Comparison of ENCODE assay signal across 1 cellular context in the genomic region with DNA sequence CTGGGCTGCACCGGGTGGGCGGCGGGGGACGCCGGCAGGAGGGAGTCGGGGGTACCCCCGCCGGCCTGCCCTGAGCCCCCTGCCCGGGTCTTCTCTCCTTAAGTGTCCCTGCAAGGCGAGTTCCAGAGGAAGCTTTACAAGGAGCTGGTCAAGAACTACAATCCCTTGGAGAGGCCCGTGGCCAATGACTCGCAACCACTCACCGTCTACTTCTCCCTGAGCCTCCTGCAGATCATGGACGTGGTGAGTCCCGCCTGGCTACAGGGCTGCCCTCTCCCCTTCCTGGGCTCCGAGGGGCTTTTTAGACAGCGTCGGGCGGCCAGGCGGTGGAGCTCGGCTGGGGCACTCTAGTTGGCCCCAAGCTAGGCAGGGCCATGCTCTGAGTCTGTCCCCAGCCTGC.
TF ChIP-seq lines count a peak whose summit lies in the region.

No MANE protein-coding gene starts in this region.

TF ChIP-seq in H1, 55 proteins besides CTCF, POLR2A, EP300 and RAD21:
- TF ChIP-seq CHD7 (IDR thresholded peaks at IDR 0.05; ENCODE audit: insufficient replicate concordance, low read length): no peak
- TF ChIP-seq EZH2 (IDR thresholded peaks at IDR 0.05; ENCODE audit: low read depth, low read length, severe bottlenecking): no peak
- TF ChIP-seq POU5F1 (IDR thresholded peaks at IDR 0.05; ENCODE audit: low read depth, low read length): no peak
- TF ChIP-seq KDM1A (IDR thresholded peaks at IDR 0.05; ENCODE audit: borderline replicate concordance, low read length): no peak
- no peak for TF ChIP-seq YY1 (IDR thresholded peaks at IDR 0.05; ENCODE audit: low read depth, low read length)
- TF ChIP-seq FOSL1 (IDR thresholded peaks at IDR 0.05; ENCODE audit: insufficient read depth, low read depth, low read length): no peak
- TF ChIP-seq CHD2 (IDR thresholded peaks at IDR 0.05; ENCODE audit: low read length): no peak
- TF ChIP-seq, protein P1, sequence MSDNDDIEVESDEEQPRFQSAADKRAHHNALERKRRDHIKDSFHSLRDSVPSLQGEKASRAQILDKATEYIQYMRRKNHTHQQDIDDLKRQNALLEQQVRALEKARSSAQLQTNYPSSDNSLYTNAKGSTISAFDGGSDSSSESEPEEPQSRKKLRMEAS (IDR thresholded peaks at IDR 0.05): no peak
- TF ChIP-seq SUZ12 (IDR thresholded peaks at IDR 0.05; ENCODE audit: low read length): no peak
- TF ChIP-seq GTF2F1 (IDR thresholded peaks at IDR 0.05; ENCODE audit: borderline replicate concordance, low read depth, low read length): no peak
- TF ChIP-seq TAF7 (optimal IDR thresholded peaks at IDR 0.05; ENCODE audit: borderline replicate concordance, low read depth, low read length): no peak
- TF ChIP-seq ASH2L (IDR thresholded peaks at IDR 0.05; ENCODE audit: low read length): no peak
- TF ChIP-seq KDM5A (IDR thresholded peaks at IDR 0.05; ENCODE audit: low read length): no peak
- no peak for TF ChIP-seq MAFK (IDR thresholded peaks at IDR 0.05; ENCODE audit: low read depth, low read length)
- TF ChIP-seq NRF1 (IDR thresholded peaks at IDR 0.05; ENCODE audit: low read depth, low read length): no peak
